19 cellular contexts compared by ENCODE assay signal in the genomic region with DNA sequence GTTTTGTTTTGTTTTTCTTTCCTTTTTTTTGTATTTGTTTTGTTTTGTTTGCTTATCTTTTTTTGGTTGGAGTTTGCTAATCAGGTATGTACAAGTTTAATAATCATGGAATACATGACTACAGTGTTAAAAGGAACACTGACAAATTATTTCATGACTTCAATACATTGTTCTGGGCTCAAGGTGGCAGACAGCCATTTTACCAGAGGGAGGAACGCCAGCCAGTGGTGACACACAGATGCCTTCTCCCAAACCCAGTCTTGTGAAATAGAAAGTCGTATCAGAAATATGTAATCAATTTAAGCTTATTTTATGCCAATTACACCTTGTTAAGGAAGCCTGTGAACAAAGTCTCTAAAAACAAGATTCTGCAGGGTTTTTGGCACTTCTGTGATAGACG.
"Had no signal": no experiment of that assay in that cellular context is flagged by ENCODE, and none has a peak within 500 bp of the region (broad histone marks: within the 10 kb centered on the region; RNA-seq: fewer than 3 reads in every experiment).

No MANE protein-coding gene starts in this region.

- H3K27me3 Mint-ChIP-seq: activated CD4-positive, alpha-beta memory T cell treated with anti-CD3 and anti-CD28 coated beads, Interleukin-2, amount 10 ng/mL, durations not matched to agents 7 days and 5 days; activated naive CD4-positive, alpha-beta T cell treated with anti-CD3 and anti-CD28 coated beads, Interleukin-2, amount 50 U/mL, for 24 hours; activated T-cell treated with anti-CD3 and anti-CD28 coated beads, Interleukin-2, amount 50 U/mL, for 24 hours; central memory CD8-positive, alpha-beta T cell; naive B cell had no signal

- ATAC-seq: gastrocnemius medialis; heart right ventricle; stimulated activated effector memory CD8-positive, alpha-beta T cell treated with anti-CD3 and anti-CD28 coated beads, Interleukin-12 subunit alpha, Interleukin-12 subunit beta, amount 100 ng/mL, for 72 hours; WTC11 had no signal

- H3K9me3 Mint-ChIP-seq: activated CD4-positive, alpha-beta memory T cell treated with anti-CD3 and anti-CD28 coated beads, Interleukin-2, amount 10 ng/mL, durations not matched to agents 7 days and 5 days; activated naive CD4-positive, alpha-beta T cell treated with anti-CD3 and anti-CD28 coated beads, Interleukin-2, amount 50 U/mL, for 24 hours; stimulated activated effector memory CD8-positive, alpha-beta T cell treated with anti-CD3 and anti-CD28 coated beads, Interleukin-12 subunit alpha, Interleukin-12 subunit beta, amount 100 ng/mL, for 72 hours had no signal

- H3K27ac Mint-ChIP-seq: activated CD4-positive, alpha-beta memory T cell treated with anti-CD3 and anti-CD28 coated beads, Interleukin-2, amount 10 ng/mL, durations not matched to agents 7 days and 5 days; activated naive CD4-positive, alpha-beta T cell treated with anti-CD3 and anti-CD28 coated beads, Interleukin-2, amount 50 U/mL, for 24 hours; activated T-cell treated with anti-CD3 and anti-CD28 coated beads, Interleukin-2, amount 50 U/mL, for 24 hours; naive B cell; neural progenitor cell; stimulated activated effector memory CD8-positive, alpha-beta T cell treated with anti-CD3 and anti-CD28 coated beads, Interleukin-12 subunit alpha, Interleukin-12 subunit beta, amount 100 ng/mL, for 72 hours; WTC11 had no signal

- H3K4me1 Mint-ChIP-seq: activated CD4-positive, alpha-beta memory T cell treated with anti-CD3 and anti-CD28 coated beads, Interleukin-2, amount 10 ng/mL, durations not matched to agents 7 days and 5 days; activated naive CD4-positive, alpha-beta T cell treated with anti-CD3 and anti-CD28 coated beads, Interleukin-2, amount 50 U/mL, for 24 hours; central memory CD8-positive, alpha-beta T cell; naive B cell; neural progenitor cell; stimulated activated effector memory CD8-positive, alpha-beta T cell treated with anti-CD3 and anti-CD28 coated beads, Interleukin-12 subunit alpha, Interleukin-12 subunit beta, amount 100 ng/mL, for 72 hours had no signal

- H3K36me3 Mint-ChIP-seq: activated naive CD4-positive, alpha-beta T cell treated with anti-CD3 and anti-CD28 coated beads, Interleukin-2, amount 50 U/mL, for 24 hours; brain; naive B cell; stimulated activated effector memory CD8-positive, alpha-beta T cell treated with anti-CD3 and anti-CD28 coated beads, Interleukin-12 subunit alpha, Interleukin-12 subunit beta, amount 100 ng/mL, for 72 hours; WTC11 had no signal

- H3K4me3 Mint-ChIP-seq: activated CD4-positive, alpha-beta memory T cell treated with anti-CD3 and anti-CD28 coated beads, Interleukin-2, amount 10 ng/mL, durations not matched to agents 7 days and 5 days; activated naive CD4-positive, alpha-beta T cell treated with anti-CD3 and anti-CD28 coated beads, Interleukin-2, amount 50 U/mL, for 24 hours; activated T-cell treated with anti-CD3 and anti-CD28 coated beads, Interleukin-2, amount 50 U/mL, for 24 hours; central memory CD8-positive, alpha-beta T cell; naive B cell; neural progenitor cell; stimulated activated effector memory CD8-positive, alpha-beta T cell treated with anti-CD3 and anti-CD28 coated beads, Interleukin-12 subunit alpha, Interleukin-12 subunit beta, amount 100 ng/mL, for 72 hours; WTC11 had no signal

- DNase-seq: activated CD4-positive, alpha-beta memory T cell treated with anti-CD3 and anti-CD28 coated beads, Interleukin-2, amount 10 ng/mL, durations not matched to agents 7 days and 5 days; activated CD4-positive, alpha-beta T cell treated with anti-CD3 and anti-CD28 coated beads for 4 hours; activated effector memory CD4-positive, alpha-beta T cell treated with anti-CD3 and anti-CD28 coated beads, Interleukin-2, amount 50 U/mL, for 16 hours; activated T-cell treated with anti-CD3 and anti-CD28 coated beads, Interleukin-2, amount 50 U/mL, for 24 hours; cortex of kidney; effector CD4-positive, alpha-beta T cell; esophagus squamous epithelium; gastrocnemius medialis; heart right ventricle; naive B cell; ovary; sigmoid colon; T-helper 2 cell had no signal
